In the genomic region with DNA sequence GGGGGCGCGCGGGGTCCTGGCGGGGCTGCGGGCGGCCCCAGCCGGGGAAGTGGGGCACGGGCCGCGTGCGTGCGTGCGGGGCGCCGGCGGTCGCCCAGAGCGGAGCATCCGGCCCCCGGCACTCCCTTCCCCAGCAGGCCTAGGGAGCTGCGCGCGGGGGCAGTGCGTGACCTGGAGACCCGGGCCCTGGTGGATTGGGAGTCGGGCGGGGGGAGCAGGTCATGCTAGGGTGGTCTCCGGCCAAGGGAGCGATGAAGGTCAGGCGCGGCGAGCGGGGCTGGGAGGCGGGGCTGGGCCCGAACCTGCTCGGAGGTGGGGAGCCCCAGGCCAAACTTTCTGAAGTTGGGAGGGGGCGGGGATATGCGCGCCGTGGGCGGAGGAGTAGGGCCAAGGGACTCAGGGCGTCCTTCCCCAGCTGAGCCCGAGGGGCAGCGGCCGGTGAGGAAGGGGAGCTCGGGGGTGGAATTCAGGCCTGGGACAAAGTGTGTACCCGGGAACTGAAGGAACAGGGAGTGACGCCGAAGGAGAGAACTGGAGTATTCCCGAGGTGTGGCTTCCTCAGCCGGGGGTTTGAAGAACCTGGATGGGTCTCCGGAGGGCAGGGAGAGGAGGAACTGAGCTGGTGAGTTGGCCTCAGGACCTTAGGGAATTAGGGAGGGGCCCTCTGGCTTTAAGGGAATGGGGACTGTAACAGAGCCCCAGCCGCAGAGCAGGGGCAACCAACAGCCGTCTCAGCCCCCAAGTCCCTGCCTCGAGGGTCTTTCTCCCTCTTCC, we compare ENCODE assay signal across 8 cellular contexts. TPM values are rescaled to one million over a fixed set of nuclear protein-coding genes. Genes with fewer than 3 reads are reported as not detected.
DNase-seq lines count a peak whose midpoint lies in the region; ATAC-seq and TF ChIP-seq lines count a peak whose summit lies in the region.

No MANE protein-coding gene starts in this region.

- no peak for TF ChIP-seq EP300 in upper lobe of left lung (IDR thresholded peaks at IDR 0.05)

- H3K79me1 ChIP-seq in neuronal stem cell (ENCODE audit: low read depth, low read length): peaks cover 10% of the 10 kb centered on the region

- peaks cover 13 to 17% (median 16%) of the 10 kb centered on the region in 3 donors for H3K4me1 Mint-ChIP-seq in IgD-negative memory B cell

- H3K27ac ChIP-seq in neuronal stem cell (replicated peaks; ENCODE audit: low read length) (peak overlapping the region; percentile 71), upper lobe of left lung (peak overlapping the region in 3 of 4 donors; percentile 69 to 78 (median 73))

- H3K4me2 ChIP-seq in neuronal stem cell (ENCODE audit: insufficient read depth, low read length, poor library complexity, severe bottlenecking): peak overlapping the region; percentile 92

- H3K23ac ChIP-seq in neuronal stem cell (ENCODE audit: low read depth, low read length, poor library complexity): peak overlapping the region; percentile 98

- H2BK12ac ChIP-seq in neuronal stem cell (ENCODE audit: low read length): peak overlapping the region; percentile 96

- peak overlapping the region; percentile 51 for H2BK120ac ChIP-seq in neuronal stem cell (ENCODE audit: low read depth, low read length)

- H3K14ac ChIP-seq in neuronal stem cell (ENCODE audit: low read length): peak overlapping the region; percentile 98

- no peak for TF ChIP-seq POLR2A in upper lobe of left lung (IDR thresholded peaks at IDR 0.05)

- no peak overlapping the region for H4K91ac ChIP-seq in neuronal stem cell (ENCODE audit: low read depth, low read length, poor library complexity)

- peak overlapping the region; percentile 96 for H3K4ac ChIP-seq in neuronal stem cell (ENCODE audit: low read length)

- DNase-seq in GF-D8 (lab: John Stamatoyannopoulos, UW): peak; percentile 9
- DNase-seq in activated CD8-positive, alpha-beta memory T cell treated with anti-CD3 and anti-CD28 coated beads, Interleukin-2, amount 50 U/mL, for 4 hours: peak; percentile 48
- DNase-seq in fibroblast of mammary gland (ENCODE audit: low read depth): no peak
- no peak for DNase-seq in neuronal stem cell (ENCODE audit: low spot score)
- DNase-seq in upper lobe of left lung: peak; percentile 48 to 90
- DNase-seq in NCI-H1048 (lab: John Stamatoyannopoulos, UW): no peak

- TF ChIP-seq CTCF in fibroblast of mammary gland (conservative IDR thresholded peaks at IDR 0.05; ENCODE audit: control insufficient read depth, insufficient read depth, low read depth, low read length) (no peak), upper lobe of left lung (IDR thresholded peaks at IDR 0.05) (no peak)

- WGBS in neuronal stem cell (ENCODE audit: extremely low coverage in 2 of 2, insufficient read length in 2 of 2, insufficient replicate concordance in 1 of 2), 2 donors: no CpG with 5 or more reads among the region's 55 CpGs
- WGBS in upper lobe of left lung, 2 donors: 0 to 1% methylated on average over 15 to 27 of the region's 55 CpGs

- H3K4me3 Mint-ChIP-seq in IgD-negative memory B cell: peak overlapping the region; percentile 86 to 95 (median 90)

- peak overlapping the region; percentile 53 to 78 (median 74) for H3K27ac Mint-ChIP-seq in IgD-negative memory B cell

- no peaks in the 10 kb centered on the region for H3K9me3 Mint-ChIP-seq in IgD-negative memory B cell

- H3K27me3 Mint-ChIP-seq in IgD-negative memory B cell: no peaks in the 10 kb centered on the region

- ATAC-seq in GM21529 (IDR thresholded peaks at IDR 0.05; ENCODE audit: unreplicated experiment) (peak; percentile 46), upper lobe of left lung (ENCODE audit: low FRiP score in 2 of 2) (peak; percentile 27 to 68)

- H3K18ac ChIP-seq in neuronal stem cell (ENCODE audit: low read length): peak overlapping the region; percentile 99

- H3K36me3 ChIP-seq in neuronal stem cell (replicated peaks in 1 of 2; ENCODE audit: control insufficient read depth in 2 of 2, insufficient read depth in 2 of 2, low read length in 2 of 2): peaks cover 2% of the 10 kb centered on the region in 2 donors
- H3K36me3 ChIP-seq in upper lobe of left lung: no peaks in the 10 kb centered on the region

- H3K9me3 ChIP-seq in neuronal stem cell (replicated peaks in 1 of 2; ENCODE audit: control insufficient read depth in 2 of 2, insufficient read depth in 1 of 2, low read depth in 1 of 2, low read length in 2 of 2) (peaks cover 0 to 2% of the 10 kb centered on the region in 2 donors), upper lobe of left lung (no peaks in the 10 kb centered on the region)

- H2AK5ac ChIP-seq in neuronal stem cell (ENCODE audit: low read depth, low read length): peak overlapping the region; percentile 88

- peak overlapping the region; percentile 99 for H2AFZ ChIP-seq in neuronal stem cell (ENCODE audit: low read length)

- H4K8ac ChIP-seq in neuronal stem cell (ENCODE audit: low read depth, low read length): no peak overlapping the region

- peak overlapping the region; percentile 88 for H2BK5ac ChIP-seq in neuronal stem cell (ENCODE audit: low read length)

- peak overlapping the region; percentile 50 for H2BK15ac ChIP-seq in neuronal stem cell (ENCODE audit: low read length)

- H3K9ac ChIP-seq in neuronal stem cell (ENCODE audit: low read depth, low read length, poor library complexity): peak overlapping the region; percentile 96

- H3K4me3 ChIP-seq in fibroblast of mammary gland (ENCODE audit: control insufficient read depth, low read depth, low read length): peak overlapping the region; percentile 81
- H3K4me3 ChIP-seq in neuronal stem cell (ENCODE audit: low read length in 2 of 2): peak overlapping the region; percentile 98 to 99
- peak overlapping the region; percentile 89 to 95 (median 92) for H3K4me3 ChIP-seq in upper lobe of left lung

- no peaks in the 10 kb centered on the region for H3K36me3 Mint-ChIP-seq in IgD-negative memory B cell

- H3K4me1 ChIP-seq in neuronal stem cell (ENCODE audit: control insufficient read depth in 2 of 2, insufficient read depth in 1 of 2, low read depth in 1 of 2, low read length in 2 of 2) (peaks cover 15 to 21% of the 10 kb centered on the region in 2 donors), upper lobe of left lung (peaks cover 20 to 30% (median 24%) of the 10 kb centered on the region in 4 donors)

- H3K27me3 ChIP-seq in neuronal stem cell (ENCODE audit: control insufficient read depth in 3 of 3, insufficient read depth in 3 of 3, low read depth in 1 of 3, low read length in 3 of 3): peaks cover 0 to 18% (median 8%) of the 10 kb centered on the region in 3 experiments
- H3K27me3 ChIP-seq in upper lobe of left lung: no peaks in the 10 kb centered on the region

RNA-seq across cellular contexts. Expression of a gene that starts 0.6 kb away (rescaled TPM):
- polyA plus RNA-seq in IgD-negative memory B cell: 13.9 TPM
- polyA plus RNA-seq in neuronal stem cell (2013, experiment 1 of 2): 11.5 TPM
- polyA plus RNA-seq in neuronal stem cell (2013, experiment 2 of 2): 12.2 TPM
- 10 to 100 TPM; 16.4 to 33.5 (median 19.2) TPM for total RNA-seq in upper lobe of left lung

RNA-seq across cellular contexts. Expression of a gene that starts 26.5 kb away (rescaled TPM):
- 62.5 TPM for polyA plus RNA-seq in IgD-negative memory B cell
- polyA plus RNA-seq in neuronal stem cell (2013, experiment 1 of 2): 55.3 TPM
- polyA plus RNA-seq in neuronal stem cell (2013, experiment 2 of 2): 54.4 TPM
- 10 to 100 TPM in 5 of 6 donors, 1 to 10 TPM in 1; 7.3 to 59.1 (median 50.6) TPM for total RNA-seq in upper lobe of left lung

RNA-seq across cellular contexts. Expression of a gene that starts 26.5 kb away (rescaled TPM):
- polyA plus RNA-seq in IgD-negative memory B cell: not detected
- polyA plus RNA-seq in neuronal stem cell (2013, experiment 1 of 2): 21.3 TPM
- polyA plus RNA-seq in neuronal stem cell (2013, experiment 2 of 2): 21.0 TPM
- total RNA-seq in upper lobe of left lung: 10 to 100 TPM in 1 of 6 donors, 1 to 10 TPM in 2, under 1 TPM in 1, not detected in 2; 0.30 to 12.1 (median 1.2) TPM

RNA-seq across cellular contexts. Expression of a gene that starts 50.8 kb away (rescaled TPM):
- polyA plus RNA-seq in IgD-negative memory B cell: 22.6 TPM
- 47.4 TPM for polyA plus RNA-seq in neuronal stem cell (2013, experiment 1 of 2)
- polyA plus RNA-seq in neuronal stem cell (2013, experiment 2 of 2): 46.5 TPM
- total RNA-seq in upper lobe of left lung: 100 to 1,000 TPM in 1 of 6 donors, 10 to 100 TPM in 5; 19.9 to 135 (median 67.0) TPM

Comparison
In these comparisons a context has a peak if more than half of its experiments do, and no peak if none do; other contexts are left out.
1. DNase-seq: peak in GF-D8 (single experiment), activated CD8-positive, alpha-beta memory T cell treated with anti-CD3 and anti-CD28 coated beads, Interleukin-2, amount 50 U/mL, for 4 hours (single experiment) and upper lobe of left lung (2 of 2); none in fibroblast of mammary gland (single experiment), neuronal stem cell (single experiment) and NCI-H1048 (single experiment).
2. Peak in every context shown above with its lines, with median percentiles within 50 percentile points of each other: H3K4me3 ChIP-seq.